ENCODE assay signal across 10 cellular contexts in genomic region chr21:44294391-44295162, GRCh38. TPM values are rescaled to one million over a fixed set of nuclear protein-coding genes. Genes with fewer than 3 reads are reported as not detected.
DNase-seq lines count a peak whose midpoint lies in the region; ATAC-seq, FAIRE-seq and TF ChIP-seq lines count a peak whose summit lies in the region.
"Had no signal": no experiment of that assay in that cellular context is flagged by ENCODE, and none has a peak within 500 bp of the region (broad histone marks: within the 10 kb centered on the region; RNA-seq: fewer than 3 reads in every experiment).

No MANE protein-coding gene starts in this region.

- H3K4me1 Mint-ChIP-seq in activated naive CD4-positive, alpha-beta T cell treated with anti-CD3 and anti-CD28 coated beads for 36 hours (ENCODE audit: low read depth): peaks cover 24% of the 10 kb centered on the region

- H3K27me3 Mint-ChIP-seq in activated naive CD4-positive, alpha-beta T cell treated with anti-CD3 and anti-CD28 coated beads for 36 hours (ENCODE audit: low read depth): no peaks in the 10 kb centered on the region
- H3K27me3 Mint-ChIP-seq: IgD-negative memory B cell had no signal

- H3K27ac ChIP-seq in A549 (peak overlapping the region in 1 of 2 experiments; percentile 80; a peak in 3 of 6 replicates), esophagus squamous epithelium (no peak overlapping the region)

- ATAC-seq in A549 (0 out of 6 replicates have a peak, but pooled peaks of 1 of the 2 experiments have one; percentile 3), GM21423 (IDR thresholded peaks at IDR 0.05; ENCODE audit: unreplicated experiment) (no peak)

- H3K27me3 ChIP-seq in esophagus squamous epithelium: peaks cover 0 to 69% (median 0%) of the 10 kb centered on the region in 4 donors

- POLR2A ChIA-PET in A549 (lab: Yijun Ruan, JAX): no interaction called here

- WGBS in A549 (ENCODE audit: missing lambda C conversion rate): 35% methylated on average over 8 of the region's 26 CpGs
- 4 to 48% methylated on average over 4 to 7 of the region's 26 CpGs for WGBS in esophagus squamous epithelium, 2 donors

- no peak for TF ChIP-seq RAD21 in A549 (conservative IDR thresholded peaks at IDR 0.05 in 1 of 2, IDR thresholded peaks at IDR 0.05 in 1 of 2)

- TF ChIP-seq EP300 in A549 (IDR thresholded peaks at IDR 0.05): no peak

- CTCF ChIA-PET in A549 (lab: Yijun Ruan, JAX): interaction anchor here (0.7 to 1.9 kb wide), 2 partner anchors 10 to 39 kb away, joined by 3 to 10 read pairs; no protein-coding TSS in a partner anchor
- CTCF ChIA-PET in activated naive CD4-positive, alpha-beta T cell treated with anti-CD3 and anti-CD28 coated beads for 36 hours (lab: Charles Lee): interaction anchor here (0.9 kb wide), 2 partner anchors 24 to 317 kb away, joined by 3 to 4 read pairs; no protein-coding TSS in a partner anchor

- H3K4me3 ChIP-seq in A549 (no peak overlapping the region), esophagus squamous epithelium (no peak overlapping the region)
- H3K4me3 ChIP-seq: skin epidermis had no signal

- TF ChIP-seq POLR2A in A549 (IDR thresholded peaks at IDR 0.05; ENCODE audit: low read length) (no peak), esophagus squamous epithelium (IDR thresholded peaks at IDR 0.05) (no peak)

- FAIRE-seq in A549 (lab: Jason Lieb, UNC): no peak

- intact Hi-C loops in head of caudate nucleus (cut with DNase I) (no loop called here), esophagus squamous epithelium (cut with DNase I) (no loop called here)
- intact Hi-C loops in activated naive CD4-positive, alpha-beta T cell treated with anti-CD3 and anti-CD28 coated beads for 36 hours (cut with micrococcal nuclease): loop anchor here (5.0 kb wide), 2 partner anchors 183 to 282 kb away; partner anchors contain the start of gene TRAPPC10

- TF ChIP-seq CTCF in A549 (IDR thresholded peaks at IDR 0.05): no peak
- no peak for TF ChIP-seq CTCF in esophagus squamous epithelium (IDR thresholded peaks at IDR 0.05)

- no peaks in the 10 kb centered on the region for H3K36me3 ChIP-seq in esophagus squamous epithelium

- no peak overlapping the region for H3K4me3 Mint-ChIP-seq in activated naive CD4-positive, alpha-beta T cell treated with anti-CD3 and anti-CD28 coated beads for 36 hours

- peak overlapping the region; percentile 49; the same call in 2 of the 3 replicates for H3K4me2 ChIP-seq in A549

- H3K9me3 Mint-ChIP-seq in activated naive CD4-positive, alpha-beta T cell treated with anti-CD3 and anti-CD28 coated beads for 36 hours: no peaks in the 10 kb centered on the region
- H3K9me3 Mint-ChIP-seq: IgD-negative memory B cell had no signal

- H3K27ac Mint-ChIP-seq in activated naive CD4-positive, alpha-beta T cell treated with anti-CD3 and anti-CD28 coated beads for 36 hours: no peak overlapping the region

- H3K36me3 Mint-ChIP-seq in activated naive CD4-positive, alpha-beta T cell treated with anti-CD3 and anti-CD28 coated beads for 36 hours (ENCODE audit: low read depth): no peaks in the 10 kb centered on the region
- H3K36me3 Mint-ChIP-seq: IgD-negative memory B cell had no signal

- H3K4me1 ChIP-seq in A549: peaks cover 18% of the 10 kb centered on the region
- peaks cover 9 to 42% (median 14%) of the 10 kb centered on the region in 3 donors for H3K4me1 ChIP-seq in esophagus squamous epithelium

- H3K9me3 ChIP-seq in A549 (no peaks in the 10 kb centered on the region), esophagus squamous epithelium (no peaks in the 10 kb centered on the region)

- DNase-seq in A549 (ENCODE audit: low read depth in 1 of 2, low spot score in 1 of 2) (no peak), NCI-H1092 treated with DMSO at 0.1 percent for 48 hours (lab: John Stamatoyannopoulos, UW) (peak; percentile 27), head of caudate nucleus (peak in 29 of 42 donors; percentile 25 to 71 (median 52)), esophagus squamous epithelium (lab: John Stamatoyannopoulos, UW) (no peak)
- no peak for DNase-seq in activated naive CD4-positive, alpha-beta T cell treated with anti-CD3 and anti-CD28 coated beads for 36 hours
- DNase-seq: RPMI8226 had no signal

TF ChIP-seq in A549, 52 proteins besides CTCF, POLR2A, EP300 and RAD21:
- TF ChIP-seq MAX (IDR thresholded peaks at IDR 0.05) (0 out of 2 replicates have a peak, but pooled peaks have one; percentile 21), BHLHE40 (IDR thresholded peaks at IDR 0.05; ENCODE audit: low read depth, low read length) (no peak)

RNA-seq across cellular contexts. Expression of gene PFKL, which starts 5.3 kb away (rescaled TPM):
- polyA plus RNA-seq in A549 (2011; rRNA removed): 21.6 and 23.2 TPM in 2 replicates
- 46.8 and 60.5 TPM in 2 replicates for polyA plus RNA-seq in A549 (2012; cell fraction: cytosol; rRNA removed)
- polyA plus RNA-seq in A549 (2012; cell fraction: nucleus; rRNA removed): 138 and 168 TPM in 2 replicates
- polyA plus RNA-seq in A549 (2017; fragmentation: RNase III; extraction: RNeasy Plus Mini Kit Qiagen cat#74134 plus additional on column Dnase treatment): 33.3 to 42.4 TPM (median 38.7 TPM) in 3 replicates
- polyA minus RNA-seq in A549 (2011; rRNA and poly(A)+ RNA removed): 29.7 and 37.4 TPM in 2 replicates
- 100 to 1,000 TPM; 166 to 171 TPM for total RNA-seq in activated naive CD4-positive, alpha-beta T cell treated with anti-CD3 and anti-CD28 coated beads for 36 hours
- total RNA-seq in esophagus squamous epithelium: 100 to 1,000 TPM in 1 of 4 donors, 10 to 100 TPM in 3; 81.3 to 135 (median 94.6) TPM

RNA-seq across cellular contexts. Expression of gene AIRE, which starts 8.9 kb away (rescaled TPM):
- polyA plus RNA-seq in A549 (2011; rRNA removed): not detected in 2 replicates
- not detected in 2 replicates for polyA plus RNA-seq in A549 (2012; cell fraction: cytosol; rRNA removed)
- polyA plus RNA-seq in A549 (2012; cell fraction: nucleus; rRNA removed): not detected in 2 replicates
- polyA plus RNA-seq in A549 (2017; fragmentation: RNase III; extraction: RNeasy Plus Mini Kit Qiagen cat#74134 plus additional on column Dnase treatment): not detected in 3 replicates
- not detected in 2 replicates for polyA minus RNA-seq in A549 (2011; rRNA and poly(A)+ RNA removed)
- not detected for total RNA-seq in activated naive CD4-positive, alpha-beta T cell treated with anti-CD3 and anti-CD28 coated beads for 36 hours
- not detected for total RNA-seq in esophagus squamous epithelium

RNA-seq across cellular contexts. Expression of gene DNMT3L, which starts 32.9 kb away (rescaled TPM):
- polyA plus RNA-seq in A549 (2011; rRNA removed) (not detected in 2 replicates), A549 (2017; fragmentation: RNase III; extraction: RNeasy Plus Mini Kit Qiagen cat#74134 plus additional on column Dnase treatment) (0.09 TPM in 1 of 3 replicates, not detected in the others)
- polyA plus RNA-seq in A549 (2012; cell fraction: cytosol; rRNA removed): not detected in 2 replicates
- 0.04 TPM in 1 of 2 replicates, not detected in the other for polyA plus RNA-seq in A549 (2012; cell fraction: nucleus; rRNA removed)
- not detected in 2 replicates for polyA minus RNA-seq in A549 (2011; rRNA and poly(A)+ RNA removed)
- not detected for total RNA-seq in activated naive CD4-positive, alpha-beta T cell treated with anti-CD3 and anti-CD28 coated beads for 36 hours
- total RNA-seq in esophagus squamous epithelium: not detected
- total RNA-seq: temporal lobe had no signal
- polyA plus RNA-seq: IgD-negative memory B cell had no signal

RNA-seq across cellular contexts. Expression of gene CFAP410, which starts 44.6 kb away (rescaled TPM):
- polyA plus RNA-seq in A549 (2011; rRNA removed): 3.2 and 3.4 TPM in 2 replicates
- polyA plus RNA-seq in A549 (2012; cell fraction: cytosol; rRNA removed): 7.5 and 10.7 TPM in 2 replicates
- 38.4 and 40.3 TPM in 2 replicates for polyA plus RNA-seq in A549 (2012; cell fraction: nucleus; rRNA removed)
- polyA plus RNA-seq in A549 (2017; fragmentation: RNase III; extraction: RNeasy Plus Mini Kit Qiagen cat#74134 plus additional on column Dnase treatment): 5.8 to 8.1 TPM (median 7.1 TPM) in 3 replicates
- 1.2 and 1.3 TPM in 2 replicates for polyA minus RNA-seq in A549 (2011; rRNA and poly(A)+ RNA removed)
- 10 to 100 TPM; 13.2 to 14.8 TPM for total RNA-seq in activated naive CD4-positive, alpha-beta T cell treated with anti-CD3 and anti-CD28 coated beads for 36 hours
- total RNA-seq in esophagus squamous epithelium: 10 to 100 TPM in 2 of 4 donors, 1 to 10 TPM in 2; 7.9 to 21.8 (median 13.7) TPM

RNA-seq across cellular contexts. Expression of gene ICOSLG, which starts 53.8 kb away (rescaled TPM):
- polyA plus RNA-seq in A549 (2011; rRNA removed): 0.32 and 0.56 TPM in 2 replicates
- 0.89 and 0.98 TPM in 2 replicates for polyA plus RNA-seq in A549 (2012; cell fraction: cytosol; rRNA removed)
- polyA plus RNA-seq in A549 (2012; cell fraction: nucleus; rRNA removed): 1.7 and 2.3 TPM in 2 replicates
- polyA plus RNA-seq in A549 (2017; fragmentation: RNase III; extraction: RNeasy Plus Mini Kit Qiagen cat#74134 plus additional on column Dnase treatment): 0.61 to 0.93 TPM (median 0.79 TPM) in 3 replicates
- polyA minus RNA-seq in A549 (2011; rRNA and poly(A)+ RNA removed): 0.78 and 1.7 TPM in 2 replicates
- total RNA-seq in activated naive CD4-positive, alpha-beta T cell treated with anti-CD3 and anti-CD28 coated beads for 36 hours: 1 to 10 TPM; 1.4 to 1.9 TPM
- total RNA-seq in esophagus squamous epithelium: 1 to 10 TPM; 2.3 to 4.6 (median 2.5) TPM

Comparison
In these comparisons a context has a peak if more than half of its experiments do, and no peak if none do; other contexts are left out.
1. DNase-seq: peak in NCI-H1092 treated with DMSO at 0.1 percent for 48 hours (single experiment) and head of caudate nucleus (29 of 42); none in A549 (0 of 2), activated naive CD4-positive, alpha-beta T cell treated with anti-CD3 and anti-CD28 coated beads for 36 hours (single experiment) and esophagus squamous epithelium (single experiment).